In the genomic region with DNA sequence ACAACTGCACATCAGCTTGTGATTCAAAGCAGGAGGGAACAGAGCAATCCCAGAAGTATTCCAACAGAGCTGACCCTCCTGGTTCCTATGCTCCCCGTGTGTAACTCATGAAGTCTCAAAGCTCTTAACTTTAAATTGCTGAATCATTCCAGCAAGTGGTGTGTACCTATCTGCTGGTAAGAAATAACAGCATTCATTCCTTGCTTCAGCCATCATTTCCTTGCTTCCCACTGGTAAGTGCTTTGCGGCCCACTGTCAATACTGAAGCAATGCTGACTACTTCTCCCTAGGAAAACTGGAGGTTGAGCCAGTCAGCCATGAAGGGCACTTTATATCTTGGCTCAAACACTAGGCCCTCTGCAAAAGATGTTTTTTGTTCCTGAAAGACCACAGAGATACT, we compare ENCODE assay signal across 13 cellular contexts.
DNase-seq lines count a peak whose midpoint lies in the region; ATAC-seq and TF ChIP-seq lines count a peak whose summit lies in the region.
"Had no signal": no experiment of that assay in that cellular context is flagged by ENCODE, and none has a peak within 500 bp of the region (broad histone marks: within the 10 kb centered on the region; RNA-seq: fewer than 3 reads in every experiment).

No MANE protein-coding gene starts in this region.

- H3K36me3 ChIP-seq in mesodermal cell (ENCODE audit: control insufficient read depth, insufficient read depth, low read length) (no peaks in the 10 kb centered on the region), upper lobe of right lung (no peaks in the 10 kb centered on the region)
- H3K36me3 ChIP-seq: tibial artery had no signal

- no peaks in the 10 kb centered on the region for H3K27me3 Mint-ChIP-seq in stimulated activated naive CD8-positive, alpha-beta T cell treated with anti-CD3 and anti-CD28 coated beads, Interleukin-15, Interleukin-2, amounts not matched to agents 100 ng/mL and 50 ng/mL, for 24 hours

- in situ Hi-C loops in astrocyte of the spinal cord (cut with HindIII; ENCODE audit: low sequenced_read_pairs) = no loop called here

- peaks cover 4% of the 10 kb centered on the region for H3K36me3 Mint-ChIP-seq in stimulated activated naive CD8-positive, alpha-beta T cell treated with anti-CD3 and anti-CD28 coated beads, Interleukin-15, Interleukin-2, amounts not matched to agents 100 ng/mL and 50 ng/mL, for 24 hours (ENCODE audit: low read depth)

- H3K4me3 ChIP-seq in astrocyte of the spinal cord (ENCODE audit: low read depth, low read length) (no peak overlapping the region), mesodermal cell (ENCODE audit: extremely low read depth, insufficient read depth, low read length, poor library complexity, severe bottlenecking) (no peak overlapping the region), upper lobe of right lung (no peak overlapping the region)
- H3K4me3 ChIP-seq: tibial artery had no signal

- H3K4me1 Mint-ChIP-seq in stimulated activated naive CD8-positive, alpha-beta T cell treated with anti-CD3 and anti-CD28 coated beads, Interleukin-15, Interleukin-2, amounts not matched to agents 100 ng/mL and 50 ng/mL, for 24 hours (ENCODE audit: low read depth) = peaks cover 20% of the 10 kb centered on the region

- H3K27me3 ChIP-seq in upper lobe of right lung = no peaks in the 10 kb centered on the region
- H3K27me3 ChIP-seq: tibial artery had no signal

- peaks cover 4% of the 10 kb centered on the region for H3K4me1 ChIP-seq in mesodermal cell (ENCODE audit: control insufficient read depth, insufficient read depth, low read length, poor library complexity, severe bottlenecking)
- no peaks in the 10 kb centered on the region for H3K4me1 ChIP-seq in upper lobe of right lung
- H3K4me1 ChIP-seq: tibial artery had no signal

- peak overlapping the region; percentile 12 for H3K27ac Mint-ChIP-seq in stimulated activated naive CD8-positive, alpha-beta T cell treated with anti-CD3 and anti-CD28 coated beads, Interleukin-15, Interleukin-2, amounts not matched to agents 100 ng/mL and 50 ng/mL, for 24 hours

- no peak for DNase-seq in stimulated activated naive CD8-positive, alpha-beta T cell treated with anti-CD3 and anti-CD28 coated beads, Interleukin-15, Interleukin-2, amounts not matched to agents 100 U/mL and 50 U/mL, for 24 hours
- peak; percentile 44 for DNase-seq in astrocyte of the spinal cord (ENCODE audit: low read depth, low spot score)
- DNase-seq in upper lobe of right lung = no peak
- no peak for DNase-seq in kidney glomerular epithelial cell (lab: John Stamatoyannopoulos, UW)
- DNase-seq: activated CD4-positive, alpha-beta T cell treated with anti-CD3 and anti-CD28 coated beads for 48 hours; NK-92 treated with Interleukin-12 subunit alpha and Interleukin-12 subunit beta, amount 100 ng/mL, for 24 hours; SHP77 treated with DMSO at 0.1 percent for 48 hours; stimulated activated CD4-positive, alpha-beta T cell treated with anti-CD3 and anti-CD28 coated beads, Interleukin-1b, Interleukin-23, amount 100 ng/mL, for 48 hours; tibial artery had no signal

- peak overlapping the region; percentile 55 for H3K27ac ChIP-seq in mesodermal cell (ENCODE audit: low read depth, low read length, severe bottlenecking)
- no peak overlapping the region for H3K27ac ChIP-seq in upper lobe of right lung
- H3K27ac ChIP-seq: tibial artery had no signal

- TF ChIP-seq CTCF in astrocyte of the spinal cord (IDR thresholded peaks at IDR 0.05; ENCODE audit: low read depth, low read length) (no peak), upper lobe of right lung (IDR thresholded peaks at IDR 0.05) (no peak)

- 45 to 81% methylated on average over 1 to 2 of the region's 2 CpGs for WGBS in mesodermal cell (ENCODE audit: insufficient coverage in 2 of 2), 2 experiments

- H3K9me3 ChIP-seq in mesodermal cell (ENCODE audit: control insufficient read depth, low read length) (peaks cover 4% of the 10 kb centered on the region), upper lobe of right lung (no peaks in the 10 kb centered on the region)
- H3K9me3 ChIP-seq: tibial artery had no signal

- ATAC-seq in stimulated activated naive CD8-positive, alpha-beta T cell treated with anti-CD3 and anti-CD28 coated beads, Interleukin-15, Interleukin-2, amounts not matched to agents 100 U/mL and 50 U/mL, for 24 hours = no peak
- ATAC-seq in upper lobe of right lung (peak; percentile 45), HG03354 (IDR thresholded peaks at IDR 0.05; ENCODE audit: poor library complexity, severe bottlenecking, unreplicated experiment) (no peak), HG03097 (IDR thresholded peaks at IDR 0.05; ENCODE audit: low FRiP score, unreplicated experiment) (no peak)

- intact Hi-C loops in upper lobe of right lung (cut with DNase I) = no loop called here

- peaks cover 4% of the 10 kb centered on the region for H3K9me3 Mint-ChIP-seq in stimulated activated naive CD8-positive, alpha-beta T cell treated with anti-CD3 and anti-CD28 coated beads, Interleukin-15, Interleukin-2, amounts not matched to agents 100 ng/mL and 50 ng/mL, for 24 hours

- no peak overlapping the region for H3K4me3 Mint-ChIP-seq in stimulated activated naive CD8-positive, alpha-beta T cell treated with anti-CD3 and anti-CD28 coated beads, Interleukin-15, Interleukin-2, amounts not matched to agents 100 ng/mL and 50 ng/mL, for 24 hours
